ENCODE assay signal across 14 cellular contexts in genomic region chr12:94874986-94875312, GRCh38.
DNase-seq lines count a peak whose midpoint lies in the region; ATAC-seq and TF ChIP-seq lines count a peak whose summit lies in the region.
"Had no signal": no experiment of that assay in that cellular context is flagged by ENCODE, and none has a peak within 500 bp of the region (broad histone marks: within the 10 kb centered on the region; RNA-seq: fewer than 3 reads in every experiment).

No MANE protein-coding gene starts in this region.

- H3K27me3 ChIP-seq in breast epithelium (peaks cover 6 to 20% of the 10 kb centered on the region in 2 donors), ovary (no peaks in the 10 kb centered on the region)

- H3K27ac Mint-ChIP-seq in MCF 10A (ENCODE audit: low read depth, unreplicated experiment) (no peak overlapping the region), memory B cell (no peak overlapping the region), chondrocyte (ENCODE audit: unreplicated experiment) (no peak overlapping the region)
- H3K27ac Mint-ChIP-seq: activated T-helper 17 cell treated with anti-CD3 and anti-CD28 coated beads, Interleukin-2, amount 50 U/mL, for 72 hours; T-helper 1 cell treated with Interleukin-12 subunit alpha and Interleukin-12 subunit beta and Interleukin-4 antibody, amounts not matched to agents 30 μg/mL and 1 μg/mL, for 36 hours had no signal

- peaks cover 12% of the 10 kb centered on the region for H3K4me1 Mint-ChIP-seq in MCF 10A (ENCODE audit: insufficient read depth, unreplicated experiment)
- peaks cover 22% of the 10 kb centered on the region for H3K4me1 Mint-ChIP-seq in memory B cell
- peaks cover 10% of the 10 kb centered on the region for H3K4me1 Mint-ChIP-seq in chondrocyte (ENCODE audit: low read depth)

- H3K4me3 ChIP-seq in breast epithelium (peak overlapping the region in 1 of 3 donors; percentile 50), ovary (no peak overlapping the region)
- H3K4me3 ChIP-seq: PC-9 had no signal

- no peak for DNase-seq in MCF 10A (ENCODE audit: unreplicated experiment)
- DNase-seq in breast epithelium (ENCODE audit: low spot score in 2 of 2) = no peak
- DNase-seq in memory B cell (ENCODE audit: low spot score in 2 of 2) = no peak
- no peak for DNase-seq in ovary
- DNase-seq in chondrocyte (ENCODE audit: low spot score) = no peak
- DNase-seq: brain microvascular endothelial cell, head of caudate nucleus, IMR-90 had no signal

- H3K27ac ChIP-seq in breast epithelium = no peak overlapping the region
- peak overlapping the region; percentile 92 for H3K27ac ChIP-seq in VCaP
- no peak overlapping the region for H3K27ac ChIP-seq in ovary
- H3K27ac ChIP-seq: brain microvascular endothelial cell, PC-9 had no signal

- BruUV-seq in MCF 10A (replicated peaks; lab: Mats Ljungman, UMichigan) = no TSS peak

- intact Hi-C loops in MCF 10A (cut with micrococcal nuclease) (loop anchor here (1.0 kb wide), 1 partner anchor 329 kb away; no protein-coding TSS in a partner anchor), breast epithelium (cut with DNase I; ENCODE audit: low total_unique reads) (no loop called here), ovary (cut with DNase I) (loop anchor here in 3 of 4 donors (5.0 to 10.0 kb wide), 5 partner anchors 90 to 730 kb away; partner anchors contain the start of gene PLXNC1 (in 1 of the 3))

- no peaks in the 10 kb centered on the region for H3K36me3 ChIP-seq in breast epithelium
- H3K36me3 ChIP-seq in ovary = no peaks in the 10 kb centered on the region
- H3K36me3 ChIP-seq: brain microvascular endothelial cell had no signal

- H3K27me3 Mint-ChIP-seq in MCF 10A (ENCODE audit: insufficient read depth, unreplicated experiment) = peaks cover 45% of the 10 kb centered on the region
- H3K27me3 Mint-ChIP-seq in memory B cell = peaks cover 14% of the 10 kb centered on the region
- H3K27me3 Mint-ChIP-seq in chondrocyte (ENCODE audit: low read depth) = peaks cover 54% of the 10 kb centered on the region

- TF ChIP-seq POLR2A in breast epithelium (IDR thresholded peaks at IDR 0.05) (no peak), ovary (IDR thresholded peaks at IDR 0.05) (no peak)

- 13 to 17% (median 14%) methylated on average over 6 of the region's 6 CpGs for WGBS in ovary, 3 donors

- TF ChIP-seq CTCF in MCF 10A (IDR thresholded peaks at IDR 0.05; ENCODE audit: unreplicated experiment) (no peak), breast epithelium (IDR thresholded peaks at IDR 0.05) (no peak), VCaP (conservative IDR thresholded peaks at IDR 0.05) (no peak), ovary (IDR thresholded peaks at IDR 0.05) (no peak), chondrocyte (IDR thresholded peaks at IDR 0.05) (no peak)

- peak overlapping the region; percentile 51 for H3K4me3 Mint-ChIP-seq in MCF 10A (ENCODE audit: unreplicated experiment)
- H3K4me3 Mint-ChIP-seq in memory B cell = peak overlapping the region; percentile 88
- H3K4me3 Mint-ChIP-seq in chondrocyte (ENCODE audit: unreplicated experiment) = no peak overlapping the region
- H3K4me3 Mint-ChIP-seq: T-helper 1 cell treated with Interleukin-12 subunit alpha and Interleukin-12 subunit beta and Interleukin-4 antibody, amounts not matched to agents 30 μg/mL and 1 μg/mL, for 36 hours had no signal

- no peak for ATAC-seq in memory B cell (ENCODE audit: low read depth)
- no peak for ATAC-seq in HG02678 (IDR thresholded peaks at IDR 0.05; ENCODE audit: unreplicated experiment)
- no peak for ATAC-seq in GM21737 (IDR thresholded peaks at IDR 0.05; ENCODE audit: unreplicated experiment)

- POLR2A ChIA-PET in MCF 10A (lab: Yijun Ruan, JAX) = no interaction called here

- CTCF ChIA-PET in MCF 10A (lab: Yijun Ruan, JAX) = interaction anchor here (0.5 to 1.0 kb wide), 4 partner anchors 13 to 1611 kb away, joined by 3 to 4 read pairs (median 3); no protein-coding TSS in a partner anchor

- no peaks in the 10 kb centered on the region for H3K9me3 Mint-ChIP-seq in MCF 10A (ENCODE audit: unreplicated experiment)
- H3K9me3 Mint-ChIP-seq in memory B cell = no peaks in the 10 kb centered on the region
- no peaks in the 10 kb centered on the region for H3K9me3 Mint-ChIP-seq in chondrocyte (ENCODE audit: low read depth)

- H3K9me3 ChIP-seq in breast epithelium = no peaks in the 10 kb centered on the region
- H3K9me3 ChIP-seq in ovary = no peaks in the 10 kb centered on the region

- H3K4me1 ChIP-seq in breast epithelium (peaks cover 0 to 4% of the 10 kb centered on the region in 2 donors), ovary (ENCODE audit: insufficient read depth) (peaks cover 3% of the 10 kb centered on the region)

- H3K36me3 Mint-ChIP-seq in MCF 10A (ENCODE audit: insufficient read depth, unreplicated experiment) (no peaks in the 10 kb centered on the region), memory B cell (peaks cover 1% of the 10 kb centered on the region), chondrocyte (ENCODE audit: low read depth) (no peaks in the 10 kb centered on the region)

- TF ChIP-seq EP300 in ovary (IDR thresholded peaks at IDR 0.05) = no peak
